ENCODE assay signal across 36 cellular contexts in genomic region chr12:120170631-120171030, GRCh38.
"Had no signal": no experiment of that assay in that cellular context is flagged by ENCODE, and none has a peak within 500 bp of the region (broad histone marks: within the 10 kb centered on the region; RNA-seq: fewer than 3 reads in every experiment).

No MANE protein-coding gene starts in this region.

- DNase-seq: activated B cell treated with CpG ODN at 0.5 μM for 24 hours; activated CD4-positive, alpha-beta memory T cell treated with anti-CD3 and anti-CD28 coated beads for 36 hours; activated CD4-positive, alpha-beta T cell treated with anti-CD3 and anti-CD28 coated beads for 4 hours; activated CD4-positive, alpha-beta T cell treated with anti-CD3 and anti-CD28 coated beads, Interleukin-2, amount 10 ng/mL, durations not matched to agents 24 days and 14 days; activated CD4-positive, alpha-beta T cell treated with anti-CD3 and anti-CD28 coated beads, Interleukin-2, amount 50 U/mL, for 1 hour; activated CD4-positive, alpha-beta T cell treated with anti-CD3 and anti-CD28 coated beads, Interleukin-2, amount 50 U/mL, for 4 hours; activated CD4-positive, CD25-positive, alpha-beta regulatory T cell treated with anti-CD3 and anti-CD28 coated beads, Interleukin-2, amount 50 U/mL, for 72 hours; activated CD8-positive, alpha-beta memory T cell treated with anti-CD3 and anti-CD28 coated beads, Interleukin-2, amount 50 U/mL, for 4 hours; activated CD8-positive, alpha-beta T cell treated with anti-CD3 and anti-CD28 coated beads for 36 hours; activated effector memory CD4-positive, alpha-beta T cell treated with anti-CD3 and anti-CD28 coated beads, Interleukin-2, amount 50 U/mL, for 16 hours; activated gamma-delta T cell treated with Interleukin-2 at 50 U/mL for 16 hours; activated naive CD4-positive, alpha-beta T cell; activated naive CD4-positive, alpha-beta T cell treated with anti-CD3 and anti-CD28 coated beads for 36 hours; activated naive CD4-positive, alpha-beta T cell treated with anti-CD3 and anti-CD28 coated beads, Interleukin-2, amount 50 U/mL, for 16 hours; activated naive CD8-positive, alpha-beta T cell treated with anti-CD3 and anti-CD28 coated beads for 36 hours; activated T-cell treated with anti-CD3 and anti-CD28 coated beads for 4 hours; activated T-cell treated with anti-CD3 and anti-CD28 coated beads, Interleukin-2, amount 50 U/mL, for 1 hour; activated T-cell treated with anti-CD3 and anti-CD28 coated beads, Interleukin-2, amount 50 U/mL, for 4 hours; activated T-cell treated with anti-CD3 and anti-CD28 coated beads, Interleukin-2, amount 50 U/mL, for 72 hours; adrenal gland; amniotic stem cell; body of pancreas; brain microvascular endothelial cell; central memory CD4-positive, alpha-beta T cell; T-helper 1 cell; T-helper 2 cell; T-helper 9 cell had no signal

- H3K9me3 ChIP-seq: adrenal gland, body of pancreas, breast epithelium had no signal

- ATAC-seq: activated CD8-positive, alpha-beta T cell treated with anti-CD3 and anti-CD28 coated beads for 36 hours; activated T-cell treated with anti-CD3 and anti-CD28 coated beads, Interleukin-2, amount 50 U/mL, for 4 hours; activated T-cell treated with anti-CD3 and anti-CD28 coated beads, Interleukin-2, amount 50 U/mL, for 72 hours; activated T-helper 17 cell treated with anti-CD3 and anti-CD28 coated beads, Interleukin-2, amount 50 U/mL, for 72 hours; body of pancreas had no signal

- H3K27ac Mint-ChIP-seq: activated B cell treated with CpG ODN at 0.5 μM for 24 hours; activated CD4-positive, alpha-beta memory T cell treated with anti-CD3 and anti-CD28 coated beads for 36 hours; activated CD4-positive, alpha-beta T cell treated with anti-CD3 and anti-CD28 coated beads, Interleukin-2, amount 10 ng/mL, durations not matched to agents 24 days and 14 days; activated naive CD4-positive, alpha-beta T cell treated with anti-CD3 and anti-CD28 coated beads, Interleukin-2, amount 50 U/mL, for 72 hours; activated naive CD8-positive, alpha-beta T cell treated with anti-CD3 and anti-CD28 coated beads for 36 hours; activated T-cell treated with anti-CD3 and anti-CD28 coated beads, Interleukin-2, amount 50 U/mL, for 72 hours; activated T-helper 1 cell treated with anti-CD3 and anti-CD28 coated beads, Interleukin-12 subunit alpha, Interleukin-12 subunit beta, Interleukin-2, Interleukin-4 antibody, amounts not matched to agents 30 ng/mL and 10 ng/mL and 1 ng/mL, durations not matched to agents 14 hours and 24 hours and 36 hours; activated T-helper 17 cell treated with anti-CD3 and anti-CD28 coated beads, Interleukin-2, amount 50 U/mL, for 72 hours; T-helper 1 cell treated with Interleukin-12 subunit alpha and Interleukin-12 subunit beta and Interleukin-4 antibody, amounts not matched to agents 30 μg/mL and 1 μg/mL, for 36 hours; T-helper 2 cell treated with Interferon-gamma antibody and Interleukin-4, amounts not matched to agents 5 μg/mL and 100 μg/mL, for 36 hours had no signal

- H3K4me1 Mint-ChIP-seq: activated T-helper 17 cell treated with anti-CD3 and anti-CD28 coated beads, Interleukin-2, amount 50 U/mL, for 72 hours had no signal

- H3K4me3 Mint-ChIP-seq: activated B cell treated with CpG ODN at 0.5 μM for 24 hours; activated CD4-positive, alpha-beta memory T cell treated with anti-CD3 and anti-CD28 coated beads for 36 hours; activated CD4-positive, alpha-beta T cell treated with anti-CD3 and anti-CD28 coated beads, Interleukin-2, amount 10 ng/mL, durations not matched to agents 24 days and 14 days; activated CD8-positive, alpha-beta T cell treated with anti-CD3 and anti-CD28 coated beads for 36 hours; activated naive CD4-positive, alpha-beta T cell treated with anti-CD3 and anti-CD28 coated beads for 36 hours; activated naive CD8-positive, alpha-beta T cell treated with anti-CD3 and anti-CD28 coated beads for 36 hours; activated T-cell treated with anti-CD3 and anti-CD28 coated beads, Interleukin-2, amount 50 U/mL, for 4 hours; activated T-cell treated with anti-CD3 and anti-CD28 coated beads, Interleukin-2, amount 50 U/mL, for 72 hours; activated T-helper 1 cell treated with anti-CD3 and anti-CD28 coated beads, Interleukin-12 subunit alpha, Interleukin-12 subunit beta, Interleukin-2, Interleukin-4 antibody, amounts not matched to agents 30 ng/mL and 10 ng/mL and 1 ng/mL, durations not matched to agents 14 hours and 24 hours and 36 hours; activated T-helper 17 cell treated with anti-CD3 and anti-CD28 coated beads, Interleukin-2, amount 50 U/mL, for 72 hours; T-helper 1 cell treated with Interleukin-12 subunit alpha and Interleukin-12 subunit beta and Interleukin-4 antibody, amounts not matched to agents 30 μg/mL and 1 μg/mL, for 36 hours; T-helper 2 cell treated with Interferon-gamma antibody and Interleukin-4, amounts not matched to agents 5 μg/mL and 100 μg/mL, for 36 hours had no signal

- H3K27me3 ChIP-seq: adrenal gland, body of pancreas, brain microvascular endothelial cell, breast epithelium had no signal

- H3K9me3 Mint-ChIP-seq: activated B cell treated with CpG ODN at 0.5 μM for 24 hours; activated CD4-positive, alpha-beta memory T cell treated with anti-CD3 and anti-CD28 coated beads for 36 hours; activated CD4-positive, alpha-beta T cell treated with anti-CD3 and anti-CD28 coated beads, Interleukin-2, amount 10 ng/mL, durations not matched to agents 24 days and 14 days; activated CD8-positive, alpha-beta T cell treated with anti-CD3 and anti-CD28 coated beads for 36 hours; activated naive CD4-positive, alpha-beta T cell treated with anti-CD3 and anti-CD28 coated beads for 36 hours; activated naive CD4-positive, alpha-beta T cell treated with anti-CD3 and anti-CD28 coated beads, Interleukin-2, amount 50 U/mL, for 72 hours; activated naive CD8-positive, alpha-beta T cell treated with anti-CD3 and anti-CD28 coated beads for 36 hours; activated T-cell treated with anti-CD3 and anti-CD28 coated beads, Interleukin-2, amount 50 U/mL, for 4 hours; activated T-cell treated with anti-CD3 and anti-CD28 coated beads, Interleukin-2, amount 50 U/mL, for 72 hours; activated T-helper 1 cell treated with anti-CD3 and anti-CD28 coated beads, Interleukin-12 subunit alpha, Interleukin-12 subunit beta, Interleukin-2, Interleukin-4 antibody, amounts not matched to agents 30 ng/mL and 10 ng/mL and 1 ng/mL, durations not matched to agents 14 hours and 24 hours and 36 hours; activated T-helper 17 cell treated with anti-CD3 and anti-CD28 coated beads, Interleukin-2, amount 50 U/mL, for 72 hours; T-helper 1 cell treated with Interleukin-12 subunit alpha and Interleukin-12 subunit beta and Interleukin-4 antibody, amounts not matched to agents 30 μg/mL and 1 μg/mL, for 36 hours; T-helper 2 cell treated with Interferon-gamma antibody and Interleukin-4, amounts not matched to agents 5 μg/mL and 100 μg/mL, for 36 hours had no signal

- H3K4me3 ChIP-seq: adrenal gland, body of pancreas, breast epithelium had no signal

- H3K27me3 Mint-ChIP-seq: activated B cell treated with CpG ODN at 0.5 μM for 24 hours; activated CD4-positive, alpha-beta memory T cell treated with anti-CD3 and anti-CD28 coated beads for 36 hours; activated CD4-positive, alpha-beta T cell treated with anti-CD3 and anti-CD28 coated beads, Interleukin-2, amount 10 ng/mL, durations not matched to agents 24 days and 14 days; activated CD8-positive, alpha-beta T cell treated with anti-CD3 and anti-CD28 coated beads for 36 hours; activated naive CD8-positive, alpha-beta T cell treated with anti-CD3 and anti-CD28 coated beads for 36 hours; activated T-helper 17 cell treated with anti-CD3 and anti-CD28 coated beads, Interleukin-2, amount 50 U/mL, for 72 hours had no signal

- H3K27ac ChIP-seq: adrenal gland, body of pancreas, brain microvascular endothelial cell, breast epithelium, VCaP had no signal

- FAIRE-seq: astrocyte, TTC549 had no signal

- H3K4me1 ChIP-seq: adrenal gland, body of pancreas, breast epithelium had no signal
